ENCODE assay signal across 8 cellular contexts in genomic region chr9:109013678-109014145, GRCh38. TPM values are rescaled to one million over a fixed set of nuclear protein-coding genes. Genes with fewer than 3 reads are reported as not detected.
DNase-seq lines count a peak whose midpoint lies in the region; ATAC-seq and TF ChIP-seq lines count a peak whose summit lies in the region.

No MANE protein-coding gene starts in this region.

- no peaks in the 10 kb centered on the region for H3K9me3 ChIP-seq in WERI-Rb-1 (ENCODE audit: severe bottlenecking)
- no peaks in the 10 kb centered on the region for H3K9me3 ChIP-seq in gastroesophageal sphincter
- no peaks in the 10 kb centered on the region for H3K9me3 ChIP-seq in sigmoid colon

- H3K36me3 ChIP-seq in WERI-Rb-1 (peaks cover 30% of the 10 kb centered on the region), gastroesophageal sphincter (peaks cover 0 to 2% of the 10 kb centered on the region in 2 donors), sigmoid colon (peaks cover 0 to 5% (median 0%) of the 10 kb centered on the region in 4 donors)

- no peaks in the 10 kb centered on the region for H3K9me3 Mint-ChIP-seq in T-helper 2 cell treated with Interferon-gamma antibody and Interleukin-4, amounts not matched to agents 5 μg/mL and 100 μg/mL, for 36 hours

- no peaks in the 10 kb centered on the region for H3K27me3 ChIP-seq in WERI-Rb-1 (ENCODE audit: insufficient read depth, low read depth, severe bottlenecking)
- no peaks in the 10 kb centered on the region for H3K27me3 ChIP-seq in gastroesophageal sphincter
- H3K27me3 ChIP-seq in sigmoid colon, result no peaks in the 10 kb centered on the region

- ATAC-seq in gastroesophageal sphincter, result peak; percentile 61
- ATAC-seq in HG02759 (IDR thresholded peaks at IDR 0.05; ENCODE audit: unreplicated experiment), result no peak

- peaks cover 3% of the 10 kb centered on the region for H3K36me3 Mint-ChIP-seq in T-helper 2 cell treated with Interferon-gamma antibody and Interleukin-4, amounts not matched to agents 5 μg/mL and 100 μg/mL, for 36 hours (ENCODE audit: low read depth)

- peak overlapping the region; percentile 26 for H3K4me3 ChIP-seq in WERI-Rb-1 (ENCODE audit: low read depth, low read length)
- H3K4me3 ChIP-seq in gastroesophageal sphincter, result peak overlapping the region; percentile 65 to 86
- H3K4me3 ChIP-seq in sigmoid colon, result peak overlapping the region; percentile 25 to 95 (median 78)

- intact Hi-C loops in sigmoid colon (cut with DNase I), result loop anchor here (5.0 kb wide), 2 partner anchors 81 to 104 kb away; partner anchors contain the start of genes ABITRAM, ELP1 and TMEM245

- peaks cover 31% of the 10 kb centered on the region for H3K4me1 Mint-ChIP-seq in T-helper 2 cell treated with Interferon-gamma antibody and Interleukin-4, amounts not matched to agents 5 μg/mL and 100 μg/mL, for 36 hours (ENCODE audit: low read depth)

- WGBS in gastroesophageal sphincter (ENCODE audit: low coverage in 1 of 2), 2 donors, result 0% methylated on average over 2 of the region's 12 CpGs; no CpG with 5 or more reads in 1 of the 2 donors
- 5 to 10% methylated on average over 12 of the region's 12 CpGs for WGBS in sigmoid colon, 2 donors

- H3K27me3 Mint-ChIP-seq in T-helper 2 cell treated with Interferon-gamma antibody and Interleukin-4, amounts not matched to agents 5 μg/mL and 100 μg/mL, for 36 hours (ENCODE audit: low read depth), result peaks cover 23% of the 10 kb centered on the region

- TF ChIP-seq EP300 in gastroesophageal sphincter (IDR thresholded peaks at IDR 0.05) (no peak), sigmoid colon (IDR thresholded peaks at IDR 0.05) (no peak)

- TF ChIP-seq CTCF in WERI-Rb-1 (IDR thresholded peaks at IDR 0.05; ENCODE audit: low read depth, low read length) (no peak), gastroesophageal sphincter (IDR thresholded peaks at IDR 0.05) (no peak), sigmoid colon (IDR thresholded peaks at IDR 0.05) (no peak)

- H3K4me1 ChIP-seq in gastroesophageal sphincter, result peaks cover 14 to 49% (median 15%) of the 10 kb centered on the region in 3 donors
- peaks cover 0 to 46% (median 37%) of the 10 kb centered on the region in 4 donors for H3K4me1 ChIP-seq in sigmoid colon

- peak overlapping the region; percentile 55 for H3K27ac ChIP-seq in WERI-Rb-1
- H3K27ac ChIP-seq in gastroesophageal sphincter, result peak overlapping the region; percentile 95 to 97 (median 96)
- H3K27ac ChIP-seq in sigmoid colon, result peak overlapping the region; percentile 96 to 100 (median 97)

- H3K27ac Mint-ChIP-seq in T-helper 2 cell treated with Interferon-gamma antibody and Interleukin-4, amounts not matched to agents 5 μg/mL and 100 μg/mL, for 36 hours, result peak overlapping the region; percentile 75

- peak overlapping the region; percentile 72 for H3K4me3 Mint-ChIP-seq in T-helper 2 cell treated with Interferon-gamma antibody and Interleukin-4, amounts not matched to agents 5 μg/mL and 100 μg/mL, for 36 hours

- DNase-seq in T-helper 2 cell treated with Interferon-gamma antibody and Interleukin-4, amounts not matched to agents 5 μg/mL and 100 μg/mL, for 36 hours (ENCODE audit: low spot score), result no peak
- DNase-seq in T-helper 2 cell (no peak), WERI-Rb-1 (no peak), sigmoid colon (no peak), NCI-H774 (lab: John Stamatoyannopoulos, UW) (no peak)
- DNase-seq in effector CD4-positive, alpha-beta T cell, result no peak

- TF ChIP-seq POLR2A in gastroesophageal sphincter (IDR thresholded peaks at IDR 0.05) (no peak), sigmoid colon (IDR thresholded peaks at IDR 0.05) (no peak)

RNA-seq across cellular contexts. Expression of gene CTNNAL1, which starts 0.4 kb away (rescaled TPM):
- total RNA-seq in gastroesophageal sphincter, result 100 to 1,000 TPM in 1 of 4 donors, 10 to 100 TPM in 3; 66.3 to 111 (median 83.1) TPM
- 10 to 100 TPM; 36.4 to 56.8 (median 42.6) TPM for total RNA-seq in sigmoid colon
- 10 to 100 TPM; 18.7 to 32.4 (median 22.2) TPM for polyA plus RNA-seq in sigmoid colon

Comparison
In these comparisons a context has a peak if more than half of its experiments do, and no peak if none do; other contexts are left out.
1. H3K4me3 ChIP-seq: peak in every context shown above with its lines; median percentile 78 in sigmoid colon; 76 in gastroesophageal sphincter; 26 in WERI-Rb-1.